In the genomic region with DNA sequence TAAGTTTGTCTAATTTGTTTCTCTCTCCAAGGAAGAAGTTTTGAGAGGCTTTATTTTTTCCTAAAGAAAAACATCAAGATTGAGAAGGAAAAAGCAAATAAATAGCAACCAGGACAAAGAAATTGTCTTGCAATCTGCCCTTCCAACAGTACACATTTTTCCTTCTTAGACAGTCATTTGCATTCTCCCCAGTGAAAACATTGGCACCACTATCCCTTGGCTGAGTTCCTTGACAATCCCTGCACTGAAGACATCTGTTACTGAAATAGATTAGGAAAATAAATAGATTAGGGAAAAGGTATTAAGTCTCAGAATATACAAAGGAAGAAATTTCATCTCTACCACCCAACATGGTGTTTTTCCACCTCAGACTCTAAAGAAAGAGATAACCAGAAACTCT, we compare ENCODE assay signal across 31 cellular contexts. TPM values are rescaled to one million over a fixed set of nuclear protein-coding genes. Genes with fewer than 3 reads are reported as not detected.
A peak's percentile ranks its signal among the peaks of the same experiment; 100 is the strongest.
DNase-seq lines count a peak whose midpoint lies in the region; ATAC-seq, FAIRE-seq and TF ChIP-seq lines count a peak whose summit lies in the region.
"Had no signal": no experiment of that assay in that cellular context is flagged by ENCODE, and none has a peak within 500 bp of the region (broad histone marks: within the 10 kb centered on the region; RNA-seq: fewer than 3 reads in every experiment).

No MANE protein-coding gene starts in this region.

- TF ChIP-seq CTCF in pancreas (IDR thresholded peaks at IDR 0.05) (no peak), foreskin keratinocyte (conservative IDR thresholded peaks at IDR 0.05) (no peak)

- FAIRE-seq in pancreas (lab: Jason Lieb, UNC): no peak
- FAIRE-seq: HepG2, keratinocyte, urothelium cell line had no signal

- DNase-seq in DMS 273 (lab: John Stamatoyannopoulos, UW; ENCODE audit: unreplicated experiment) (peak; percentile 90), NCI-H1092 treated with DMSO at 0.1 percent for 48 hours (lab: John Stamatoyannopoulos, UW) (peak; percentile 8), cerebellar nuclear complex (lab: John Stamatoyannopoulos, UW) (peak; percentile 30 to 41), pancreas (no peak), mesenteric fat pad (ENCODE audit: low spot score) (no peak), foreskin keratinocyte (no peak)
- DNase-seq: activated CD4-positive, alpha-beta T cell treated with anti-CD3 and anti-CD28 coated beads for 48 hours; activated CD8-positive, alpha-beta memory T cell treated with anti-CD3 and anti-CD28 coated beads for 24 hours; activated effector memory CD4-positive, alpha-beta T cell treated with anti-CD3 and anti-CD28 coated beads, Interleukin-2, amount 50 U/mL, for 16 hours; activated naive CD8-positive, alpha-beta T cell treated with anti-CD3 and anti-CD28 coated beads for 36 hours; activated T-cell treated with anti-CD3 and anti-CD28 coated beads, Interleukin-2, amount 50 U/mL, for 1 hour; aorta; dermis blood vessel endothelial cell; Karpas-422; lower lobe of right lung; NCI-H187; NCI-H345; Peyer's patch; stimulated activated CD4-positive, alpha-beta T cell treated with anti-CD3 and anti-CD28 coated beads, Interleukin-12 subunit alpha, Interleukin-12 subunit beta, amount 100 ng/mL, for 4 hours; stimulated activated CD4-positive, alpha-beta T cell treated with anti-CD3 and anti-CD28 coated beads, Interleukin-4, amount 100 ng/mL, for 1 hour; T1000; WERI-Rb-1 had no signal

- intact Hi-C loops in pancreas (cut with DNase I): no loop called here

- no peak overlapping the region for H3K4me3 ChIP-seq in pancreas
- H3K4me3 ChIP-seq: esophagus muscularis mucosa, GM23338, lower lobe of right lung, Peyer's patch, right lobe of liver, suprapubic skin had no signal

- H3K4me1 ChIP-seq in pancreas (peaks cover 5 to 9% (median 9%) of the 10 kb centered on the region in 3 donors), foreskin keratinocyte (no peaks in the 10 kb centered on the region)
- H3K4me1 ChIP-seq: lower lobe of right lung, Peyer's patch had no signal

- no peak overlapping the region for H3K27ac ChIP-seq in pancreas
- H3K27ac ChIP-seq in foreskin keratinocyte: no peak overlapping the region
- H3K27ac ChIP-seq: esophagus muscularis mucosa, lower lobe of right lung, parathyroid adenoma, Peyer's patch, right lobe of liver, suprapubic skin, WERI-Rb-1 had no signal

- peak; percentile 57 to 70 (median 62) for ATAC-seq in pancreas
- no peak for ATAC-seq in foreskin keratinocyte
- ATAC-seq in GM19397 (IDR thresholded peaks at IDR 0.05; ENCODE audit: unreplicated experiment): no peak
- ATAC-seq: GM23338, HepG2 had no signal

- H3K27me3 ChIP-seq in pancreas (no peaks in the 10 kb centered on the region), foreskin keratinocyte (peaks cover 11% of the 10 kb centered on the region)
- H3K27me3 ChIP-seq: esophagus muscularis mucosa, Peyer's patch, right lobe of liver, suprapubic skin had no signal

- no peaks in the 10 kb centered on the region for H3K36me3 ChIP-seq in pancreas
- H3K36me3 ChIP-seq: esophagus muscularis mucosa, lower lobe of right lung, Peyer's patch, right lobe of liver, suprapubic skin, WERI-Rb-1 had no signal

- no peaks in the 10 kb centered on the region for H3K9me3 ChIP-seq in pancreas
- H3K9me3 ChIP-seq: esophagus muscularis mucosa, lower lobe of right lung, Peyer's patch, right lobe of liver, suprapubic skin had no signal

RNA-seq across cellular contexts. Expression of a gene that starts 12.2 kb away (rescaled TPM):
- total RNA-seq in pancreas (10 to 100 TPM; 13.4 to 20.2 (median 15.2) TPM), mesenteric fat pad (24.4 TPM), foreskin keratinocyte (24.9 and 25.2 TPM in 2 replicates)
- polyA plus RNA-seq in pancreas (10 to 100 TPM; 13.5 to 23.1 TPM), foreskin keratinocyte (22.5 and 24.2 TPM in 2 replicates)

Comparison
In these comparisons a context has a peak if more than half of its experiments do, and no peak if none do; other contexts are left out.
1. DNase-seq: peak in DMS 273 (single experiment), NCI-H1092 treated with DMSO at 0.1 percent for 48 hours (single experiment) and cerebellar nuclear complex (2 of 2); none in pancreas (0 of 6), mesenteric fat pad (single experiment) and foreskin keratinocyte (0 of 2).
2. ATAC-seq: peak in pancreas (4 of 4); none in foreskin keratinocyte (single experiment) and GM19397 (single experiment).